ENCODE assay signal across 9 cellular contexts in genomic region chr15:78148392-78149067, GRCh38. TPM values are rescaled to one million over a fixed set of nuclear protein-coding genes. Genes with fewer than 3 reads are reported as not detected.
DNase-seq lines count a peak whose midpoint lies in the region; ATAC-seq, FAIRE-seq and TF ChIP-seq lines count a peak whose summit lies in the region.
"Had no signal": no experiment of that assay in that cellular context is flagged by ENCODE, and none has a peak within 500 bp of the region (broad histone marks: within the 10 kb centered on the region; RNA-seq: fewer than 3 reads in every experiment).

No MANE protein-coding gene starts in this region.

- H3K4me1 Mint-ChIP-seq in activated CD4-positive, alpha-beta T cell treated with anti-CD3 and anti-CD28 coated beads, Interleukin-2, amount 10 ng/mL, durations not matched to agents 7 days and 5 days: peaks cover 41% of the 10 kb centered on the region

- POLR2A ChIA-PET in activated CD4-positive, alpha-beta T cell treated with anti-CD3 and anti-CD28 coated beads, Interleukin-2, amount 10 ng/mL, durations not matched to agents 7 days and 5 days (lab: Charles Lee): interaction anchor here (0.7 to 1.0 kb wide), 2 partner anchors 20 to 24 kb away, joined by 3 to 4 read pairs; no protein-coding TSS in a partner anchor
- POLR2A ChIA-PET in RWPE1 (lab: Yijun Ruan, JAX; ENCODE audit: low non-redundant PET): no interaction called here

- H3K27ac ChIP-seq in RWPE1 (peak overlapping the region; percentile 78), foreskin keratinocyte (peak overlapping the region; percentile 18), spleen (peak overlapping the region; percentile 31 to 94 (median 88)), substantia nigra (ENCODE audit: low read depth, low read length, poor library complexity, severe bottlenecking) (no peak overlapping the region)

- CTCF ChIA-PET in activated CD4-positive, alpha-beta T cell treated with anti-CD3 and anti-CD28 coated beads, Interleukin-2, amount 10 ng/mL, durations not matched to agents 7 days and 5 days (lab: Charles Lee): interaction anchor here (0.7 to 2.4 kb wide), 8 partner anchors 10 to 47 kb away, joined by 5 to 14 read pairs (median 6); partner anchors contain the start of gene CIB2
- CTCF ChIA-PET in RWPE1 (lab: Yijun Ruan, JAX): no interaction called here

- intact Hi-C loops in spleen (cut with DNase I; ENCODE audit: low total_unique reads): no loop called here

- H3K4me3 Mint-ChIP-seq in activated CD4-positive, alpha-beta T cell treated with anti-CD3 and anti-CD28 coated beads, Interleukin-2, amount 10 ng/mL, durations not matched to agents 7 days and 5 days: peak overlapping the region; percentile 96

- no peaks in the 10 kb centered on the region for H3K27me3 Mint-ChIP-seq in activated CD4-positive, alpha-beta T cell treated with anti-CD3 and anti-CD28 coated beads, Interleukin-2, amount 10 ng/mL, durations not matched to agents 7 days and 5 days

- FAIRE-seq in GM19239 (lab: Jason Lieb, UNC): no peak

- no peaks in the 10 kb centered on the region for H3K36me3 ChIP-seq in spleen

- WGBS in spleen, 5 donors: 17 to 22% (median 19%) methylated on average over 14 of the region's 14 CpGs

- H3K36me3 Mint-ChIP-seq in activated CD4-positive, alpha-beta T cell treated with anti-CD3 and anti-CD28 coated beads, Interleukin-2, amount 10 ng/mL, durations not matched to agents 7 days and 5 days (ENCODE audit: low read depth): peaks cover 15% of the 10 kb centered on the region

- no peak for TF ChIP-seq CTCF in RWPE1 (conservative IDR thresholded peaks at IDR 0.05; ENCODE audit: low read depth)
- TF ChIP-seq CTCF in foreskin keratinocyte (conservative IDR thresholded peaks at IDR 0.05): no peak
- TF ChIP-seq CTCF in spleen (IDR thresholded peaks at IDR 0.05 in 8 of 11, conservative IDR thresholded peaks at IDR 0.05 in 3 of 11): no peak

- TF ChIP-seq POLR2A in spleen (IDR thresholded peaks at IDR 0.05): no peak

- H3K27ac Mint-ChIP-seq in activated CD4-positive, alpha-beta T cell treated with anti-CD3 and anti-CD28 coated beads, Interleukin-2, amount 10 ng/mL, durations not matched to agents 7 days and 5 days: peak overlapping the region; percentile 94

- H3K27me3 ChIP-seq in foreskin keratinocyte: no peaks in the 10 kb centered on the region
- H3K27me3 ChIP-seq in spleen (replicated peaks in 1 of 7): no peaks in the 10 kb centered on the region

- no peaks in the 10 kb centered on the region for H3K9me3 Mint-ChIP-seq in activated CD4-positive, alpha-beta T cell treated with anti-CD3 and anti-CD28 coated beads, Interleukin-2, amount 10 ng/mL, durations not matched to agents 7 days and 5 days

- DNase-seq in activated CD4-positive, alpha-beta T cell treated with anti-CD3 and anti-CD28 coated beads, Interleukin-2, amount 10 ng/mL, durations not matched to agents 7 days and 5 days: no peak
- DNase-seq in activated CD4-positive, alpha-beta T cell treated with anti-CD3 and anti-CD28 coated beads, Interleukin-2, amount 50 U/mL, for 1 hour: no peak
- DNase-seq in RWPE1 (ENCODE audit: low spot score) (no peak), foreskin keratinocyte (no peak), spleen (no peak), anterior cingulate cortex (lab: John Stamatoyannopoulos, UW) (no peak), substantia nigra (lab: John Stamatoyannopoulos, UW) (no peak), GM19239 (ENCODE audit: insufficient read length, low spot score) (no peak)

- H3K4me1 ChIP-seq in foreskin keratinocyte: peaks cover 22% of the 10 kb centered on the region
- H3K4me1 ChIP-seq in spleen: peaks cover 13 to 55% (median 26%) of the 10 kb centered on the region in 6 donors

- ATAC-seq in foreskin keratinocyte: no peak

- H3K9me3 ChIP-seq in spleen: no peaks in the 10 kb centered on the region

- H3K4me3 ChIP-seq in spleen: peak overlapping the region; percentile 54 to 96 (median 80)

RNA-seq across cellular contexts. Expression of gene IDH3A, which starts 0.6 kb away (rescaled TPM):
- total RNA-seq in activated CD4-positive, alpha-beta T cell treated with anti-CD3 and anti-CD28 coated beads, Interleukin-2, amount 10 ng/mL, durations not matched to agents 7 days and 5 days: 10 to 100 TPM; 65.1 to 71.2 TPM
- total RNA-seq in foreskin keratinocyte: 73.3 and 80.4 TPM in 2 replicates
- polyA plus RNA-seq in foreskin keratinocyte: 34.6 and 48.0 TPM in 2 replicates
- 10 to 100 TPM; 63.9 to 90.7 (median 74.0) TPM for total RNA-seq in spleen
- polyA plus RNA-seq in spleen: 10 to 100 TPM; 27.6 to 36.5 (median 31.7) TPM

RNA-seq across cellular contexts. Expression of gene CIB2, which starts 17.3 kb away (rescaled TPM):
- under 1 TPM; 0.44 to 0.55 TPM for total RNA-seq in activated CD4-positive, alpha-beta T cell treated with anti-CD3 and anti-CD28 coated beads, Interleukin-2, amount 10 ng/mL, durations not matched to agents 7 days and 5 days
- total RNA-seq in foreskin keratinocyte: 13.6 and 17.4 TPM in 2 replicates
- 18.8 and 25.2 TPM in 2 replicates for polyA plus RNA-seq in foreskin keratinocyte
- total RNA-seq in spleen: 1 to 10 TPM; 1.0 to 5.0 (median 3.5) TPM
- 1 to 10 TPM; 1.7 to 3.2 (median 3.1) TPM for polyA plus RNA-seq in spleen

RNA-seq across cellular contexts. Expression of gene SH2D7, which starts 56.2 kb away (rescaled TPM):
- total RNA-seq in activated CD4-positive, alpha-beta T cell treated with anti-CD3 and anti-CD28 coated beads, Interleukin-2, amount 10 ng/mL, durations not matched to agents 7 days and 5 days: not detected
- not detected in 2 replicates for total RNA-seq in foreskin keratinocyte
- not detected in 2 replicates for polyA plus RNA-seq in foreskin keratinocyte
- total RNA-seq in spleen: not detected
- not detected for polyA plus RNA-seq in spleen
- polyA plus RNA-seq: esophagus had no signal
